8 cellular contexts compared by ENCODE assay signal in genomic region chr9:131755541-131756198, GRCh38. TPM values are rescaled to one million over a fixed set of nuclear protein-coding genes. Genes with fewer than 3 reads are reported as not detected.
A peak's percentile ranks its signal among the peaks of the same experiment; 100 is the strongest.
DNase-seq lines count a peak whose midpoint lies in the region; ATAC-seq and TF ChIP-seq lines count a peak whose summit lies in the region.

No MANE protein-coding gene starts in this region.

- H3K27ac ChIP-seq in Panc1 (ENCODE audit: low read length), result no peak overlapping the region
- H3K27ac ChIP-seq in esophagus squamous epithelium, result no peak overlapping the region

- no peaks in the 10 kb centered on the region for H3K4me1 ChIP-seq in Panc1 (ENCODE audit: control insufficient read depth, insufficient read depth, low read length)
- H3K4me1 ChIP-seq in esophagus squamous epithelium, result peaks cover 3 to 10% (median 5%) of the 10 kb centered on the region in 3 donors

- TF ChIP-seq CTCF in LNCAP (IDR thresholded peaks at IDR 0.05), result peak; percentile 77
- TF ChIP-seq CTCF in Panc1 (IDR thresholded peaks at IDR 0.05), result peak; percentile 87
- TF ChIP-seq CTCF in esophagus squamous epithelium (IDR thresholded peaks at IDR 0.05), result peak; percentile 57 to 75 (median 64)

- no peak for TF ChIP-seq POLR2A in esophagus squamous epithelium (IDR thresholded peaks at IDR 0.05)

- H3K27me3 ChIP-seq in Panc1 (ENCODE audit: control insufficient read depth, insufficient read depth, low read length) (no peaks in the 10 kb centered on the region), esophagus squamous epithelium (peaks cover 0 to 54% (median 2%) of the 10 kb centered on the region in 4 donors)

- in situ Hi-C loops in Panc1 (cut with HindIII; ENCODE audit: low pct_unique_long_range_greater_than_20kb, low sequenced_read_pairs), result no loop called here

- H3K9me3 ChIP-seq in Panc1 (ENCODE audit: control insufficient read depth, insufficient read depth, low read depth, low read length) (no peaks in the 10 kb centered on the region), esophagus squamous epithelium (no peaks in the 10 kb centered on the region)

- no peak overlapping the region for H3K27ac Mint-ChIP-seq in natural killer cell treated with Interleukin-12 subunit alpha and Interleukin-12 subunit beta and Interleukin-15 and Interleukin-18, amount 100 ng/mL, for 72 hours

- H3K36me3 Mint-ChIP-seq in natural killer cell treated with Interleukin-12 subunit alpha and Interleukin-12 subunit beta and Interleukin-15 and Interleukin-18, amount 100 ng/mL, for 72 hours, result no peaks in the 10 kb centered on the region

- intact Hi-C loops in Panc1 (cut with micrococcal nuclease; ENCODE audit: unreplicated experiment) (no loop called here), esophagus squamous epithelium (cut with DNase I) (no loop called here)

- CTCF ChIA-PET in Panc1 (lab: Charles Lee), result interaction anchor here (0.6 to 0.7 kb wide), 2 partner anchors 230 to 420 kb away, joined by 3 to 5 read pairs; no protein-coding TSS in a partner anchor

- no peak overlapping the region for H3K4me3 Mint-ChIP-seq in natural killer cell treated with Interleukin-12 subunit alpha and Interleukin-12 subunit beta and Interleukin-15 and Interleukin-18, amount 100 ng/mL, for 72 hours

- POLR2A ChIA-PET in Panc1 (lab: Charles Lee), result no interaction called here

- peaks cover 0 to 9% of the 10 kb centered on the region in 2 donors for H3K27me3 Mint-ChIP-seq in natural killer cell treated with Interleukin-12 subunit alpha and Interleukin-12 subunit beta and Interleukin-15 and Interleukin-18, amount 100 ng/mL, for 72 hours

- peaks cover 3 to 6% of the 10 kb centered on the region in 2 donors for H3K4me1 Mint-ChIP-seq in natural killer cell treated with Interleukin-12 subunit alpha and Interleukin-12 subunit beta and Interleukin-15 and Interleukin-18, amount 100 ng/mL, for 72 hours (ENCODE audit: low read depth in 2 of 2)

- ATAC-seq in GM19023 (IDR thresholded peaks at IDR 0.05; ENCODE audit: unreplicated experiment) (peak; percentile 55), Panc1 (peak; percentile 98), GM19328 (IDR thresholded peaks at IDR 0.05; ENCODE audit: unreplicated experiment) (no peak)
- peak; percentile 92 to 96 for ATAC-seq in natural killer cell treated with Interleukin-12 subunit alpha and Interleukin-12 subunit beta and Interleukin-15 and Interleukin-18, amount 100 ng/mL, for 72 hours

- H3K36me3 ChIP-seq in Panc1 (ENCODE audit: control insufficient read depth, insufficient read depth, low read length), result no peaks in the 10 kb centered on the region
- no peaks in the 10 kb centered on the region for H3K36me3 ChIP-seq in esophagus squamous epithelium

- H3K4me3 ChIP-seq in Panc1 (ENCODE audit: low read depth in 2 of 2, low read length in 2 of 2) (no peak overlapping the region), esophagus squamous epithelium (no peak overlapping the region)

- no peaks in the 10 kb centered on the region for H3K9me3 Mint-ChIP-seq in natural killer cell treated with Interleukin-12 subunit alpha and Interleukin-12 subunit beta and Interleukin-15 and Interleukin-18, amount 100 ng/mL, for 72 hours

- BruUV-seq in Panc1 (replicated peaks; lab: Mats Ljungman, UMichigan), result no TSS peak

- DNase-seq in Panc1 (ENCODE audit: low read depth, low spot score) (peak; percentile 70), activated T-cell treated with anti-CD3 and anti-CD28 coated beads for 48 hours (ENCODE audit: low read depth) (peak; percentile 81), esophagus squamous epithelium (lab: John Stamatoyannopoulos, UW) (no peak)
- DNase-seq in natural killer cell treated with Interleukin-12 subunit alpha and Interleukin-12 subunit beta and Interleukin-15 and Interleukin-18, amount 100 ng/mL, for 72 hours (ENCODE audit: low spot score), result peak; percentile 77
- peak; percentile 63 to 80 (median 74) for DNase-seq in stimulated activated naive CD4-positive, alpha-beta T cell (lab: John Stamatoyannopoulos, UW)

- WGBS in esophagus squamous epithelium, 2 donors, result 9 to 13% methylated on average over 11 to 12 of the region's 13 CpGs

RNA-seq across cellular contexts. Expression of gene RAPGEF1, which starts 15.8 kb away (rescaled TPM):
- total RNA-seq in Panc1 (2021; ENCODE audit: unreplicated experiment), result 86.8 TPM
- 57.8 TPM for polyA plus RNA-seq in Panc1 (2012; ENCODE audit: insufficient read length)
- total RNA-seq in esophagus squamous epithelium, result 10 to 100 TPM; 12.2 to 40.4 (median 19.0) TPM
- total RNA-seq in natural killer cell treated with Interleukin-12 subunit alpha and Interleukin-12 subunit beta and Interleukin-15 and Interleukin-18, amount 100 ng/mL, for 72 hours, result 100 to 1,000 TPM; 109 to 215 TPM
